ENCODE assay signal across 13 cellular contexts in genomic region chr6:113019176-113019575, GRCh38.
DNase-seq lines count a peak whose midpoint lies in the region; FAIRE-seq and TF ChIP-seq lines count a peak whose summit lies in the region.
"Had no signal": no experiment of that assay in that cellular context is flagged by ENCODE, and none has a peak within 500 bp of the region (broad histone marks: within the 10 kb centered on the region; RNA-seq: fewer than 3 reads in every experiment).

No MANE protein-coding gene starts in this region.

- no TSS peak for BruUV-seq in MCF 10A (replicated peaks; lab: Mats Ljungman, UMichigan)

- H4K8ac ChIP-seq in mesenchymal stem cell (ENCODE audit: low read length) = peak overlapping the region; percentile 73

- H3K9me3 ChIP-seq in mesenchymal stem cell (ENCODE audit: control insufficient read depth, low read length) = no peaks in the 10 kb centered on the region
- H3K9me3 ChIP-seq in smooth muscle cell (replicated peaks; ENCODE audit: low read depth) = no peaks in the 10 kb centered on the region

- peak overlapping the region; percentile 64 to 89 for H3K4ac ChIP-seq in mesenchymal stem cell (ENCODE audit: low read depth in 1 of 2, low read length in 2 of 2)

- DNase-seq in H54 (ENCODE audit: insufficient read length, low spot score) = no peak
- no peak for DNase-seq in MCF 10A (ENCODE audit: unreplicated experiment)
- DNase-seq in mesenchymal stem cell = no peak
- no peak for DNase-seq in smooth muscle cell (lab: John Stamatoyannopoulos, UW; ENCODE audit: unreplicated experiment)
- DNase-seq in activated naive CD4-positive, alpha-beta T cell treated with anti-CD3 and anti-CD28 coated beads for 36 hours = no peak
- DNase-seq in progenitor cell of endocrine pancreas (ENCODE audit: low spot score, unreplicated experiment) = no peak
- DNase-seq in NCI-H526 treated with DMSO at 0.1 percent for 48 hours (lab: John Stamatoyannopoulos, UW) = no peak
- DNase-seq in stimulated activated CD4-positive, alpha-beta T cell treated with anti-CD3 and anti-CD28 coated beads, Interleukin-2, amount 100 ng/mL, for 48 hours = no peak
- DNase-seq: activated CD8-positive, alpha-beta memory T cell treated with anti-CD3 and anti-CD28 coated beads, Interleukin-2, amount 10 ng/mL, durations not matched to agents 7 days and 5 days; activated naive CD4-positive, alpha-beta T cell treated with Interleukin-2 at 50 U/mL for 16 hours; Calu3; MV-4-11; NCI-H2227 treated with DMSO at 0.1 percent for 48 hours had no signal

- H3K4me3 ChIP-seq in mesenchymal stem cell (ENCODE audit: insufficient read depth in 1 of 2, low read depth in 1 of 2, low read length in 2 of 2) = peak overlapping the region in 1 of 2 experiments; percentile 5
- H3K4me3 ChIP-seq in smooth muscle cell = no peak overlapping the region

- H3K9ac ChIP-seq in mesenchymal stem cell (ENCODE audit: low read length) (peak overlapping the region; percentile 28), smooth muscle cell (ENCODE audit: low read depth) (peak overlapping the region; percentile 26)

- H3K27ac Mint-ChIP-seq in MCF 10A (ENCODE audit: low read depth, unreplicated experiment) (peak overlapping the region; percentile 43), progenitor cell of endocrine pancreas (no peak overlapping the region)
- no peak overlapping the region for H3K27ac Mint-ChIP-seq in activated naive CD4-positive, alpha-beta T cell treated with anti-CD3 and anti-CD28 coated beads for 36 hours
- H3K27ac Mint-ChIP-seq: activated CD8-positive, alpha-beta memory T cell treated with anti-CD3 and anti-CD28 coated beads, Interleukin-2, amount 10 ng/mL, durations not matched to agents 7 days and 5 days had no signal

- FAIRE-seq in H54 (lab: Jason Lieb, UNC) = peak; percentile 6

- H3K36me3 ChIP-seq in mesenchymal stem cell (ENCODE audit: control insufficient read depth in 1 of 2, insufficient read depth in 2 of 2, low read depth in 1 of 2, low read length in 2 of 2) = no peaks in the 10 kb centered on the region
- no peaks in the 10 kb centered on the region for H3K36me3 ChIP-seq in smooth muscle cell (ENCODE audit: low read depth)

- no peaks in the 10 kb centered on the region for H4K20me1 ChIP-seq in smooth muscle cell (ENCODE audit: low read depth)

- H3K27me3 ChIP-seq in mesenchymal stem cell (ENCODE audit: control insufficient read depth in 1 of 2, insufficient read depth in 1 of 2, low read length in 2 of 2) (no peaks in the 10 kb centered on the region), smooth muscle cell (ENCODE audit: low read depth) (no peaks in the 10 kb centered on the region)

- peak overlapping the region; percentile 86 to 94 for H2BK12ac ChIP-seq in mesenchymal stem cell (ENCODE audit: low read length in 2 of 2)

- no peak overlapping the region for H2BK120ac ChIP-seq in mesenchymal stem cell (ENCODE audit: low read depth, low read length)

- H3K27me3 Mint-ChIP-seq in MCF 10A (ENCODE audit: insufficient read depth, unreplicated experiment) (no peaks in the 10 kb centered on the region), progenitor cell of endocrine pancreas (no peaks in the 10 kb centered on the region)
- no peaks in the 10 kb centered on the region for H3K27me3 Mint-ChIP-seq in activated naive CD4-positive, alpha-beta T cell treated with anti-CD3 and anti-CD28 coated beads for 36 hours (ENCODE audit: low read depth)
- H3K27me3 Mint-ChIP-seq: activated CD8-positive, alpha-beta memory T cell treated with anti-CD3 and anti-CD28 coated beads, Interleukin-2, amount 10 ng/mL, durations not matched to agents 7 days and 5 days had no signal

- WGBS in mesenchymal stem cell = 71% methylated on average over 1 of the region's 3 CpGs
- WGBS in smooth muscle cell (ENCODE audit: low lambda C conversion rate) = 62% methylated on average over 3 of the region's 3 CpGs

- peak overlapping the region; percentile 37 for H3K27ac ChIP-seq in mesenchymal stem cell (ENCODE audit: low read length, poor library complexity, severe bottlenecking)
- H3K27ac ChIP-seq in smooth muscle cell (ENCODE audit: low read depth) = peak overlapping the region; percentile 81

- H3K23ac ChIP-seq in mesenchymal stem cell (ENCODE audit: low read length in 2 of 2) = no peak overlapping the region

- no peak overlapping the region for H3K4me2 ChIP-seq in mesenchymal stem cell (ENCODE audit: low read length, poor library complexity, severe bottlenecking)
- H3K4me2 ChIP-seq in smooth muscle cell = peak overlapping the region; percentile 54

- H3K14ac ChIP-seq in mesenchymal stem cell (ENCODE audit: low read length in 2 of 2) = peak overlapping the region in 1 of 2 experiments; percentile 84

- no peak overlapping the region for H3K4me3 Mint-ChIP-seq in MCF 10A (ENCODE audit: unreplicated experiment)
- H3K4me3 Mint-ChIP-seq in activated naive CD4-positive, alpha-beta T cell treated with anti-CD3 and anti-CD28 coated beads for 36 hours = no peak overlapping the region
- H3K4me3 Mint-ChIP-seq in progenitor cell of endocrine pancreas (ENCODE audit: low read depth) = no peak overlapping the region
- H3K4me3 Mint-ChIP-seq: activated CD8-positive, alpha-beta memory T cell treated with anti-CD3 and anti-CD28 coated beads, Interleukin-2, amount 10 ng/mL, durations not matched to agents 7 days and 5 days had no signal

- H3K9me3 Mint-ChIP-seq in MCF 10A (ENCODE audit: unreplicated experiment) = no peaks in the 10 kb centered on the region
- no peaks in the 10 kb centered on the region for H3K9me3 Mint-ChIP-seq in activated naive CD4-positive, alpha-beta T cell treated with anti-CD3 and anti-CD28 coated beads for 36 hours
- peaks cover 3% of the 10 kb centered on the region for H3K9me3 Mint-ChIP-seq in progenitor cell of endocrine pancreas (ENCODE audit: low read depth)

- no peaks in the 10 kb centered on the region for H3K79me2 ChIP-seq in smooth muscle cell (ENCODE audit: low read depth)

- CTCF ChIA-PET in MCF 10A (lab: Yijun Ruan, JAX) = no interaction called here
- CTCF ChIA-PET in activated naive CD4-positive, alpha-beta T cell treated with anti-CD3 and anti-CD28 coated beads for 36 hours (lab: Charles Lee) = no interaction called here

- H3K4me1 Mint-ChIP-seq in MCF 10A (ENCODE audit: insufficient read depth, unreplicated experiment) (peaks cover 11% of the 10 kb centered on the region), progenitor cell of endocrine pancreas (ENCODE audit: low read depth) (no peaks in the 10 kb centered on the region)
- no peaks in the 10 kb centered on the region for H3K4me1 Mint-ChIP-seq in activated naive CD4-positive, alpha-beta T cell treated with anti-CD3 and anti-CD28 coated beads for 36 hours (ENCODE audit: low read depth)
- H3K4me1 Mint-ChIP-seq: activated CD8-positive, alpha-beta memory T cell treated with anti-CD3 and anti-CD28 coated beads, Interleukin-2, amount 10 ng/mL, durations not matched to agents 7 days and 5 days had no signal

- peak overlapping the region; percentile 93 to 99 for H3K18ac ChIP-seq in mesenchymal stem cell (ENCODE audit: low read depth in 1 of 2, low read length in 2 of 2)

- no peak for TF ChIP-seq POLR2A in H54 (IDR thresholded peaks at IDR 0.05; ENCODE audit: low read depth, low read length)

- intact Hi-C loops in MCF 10A (cut with micrococcal nuclease) = no loop called here
- intact Hi-C loops in activated naive CD4-positive, alpha-beta T cell treated with anti-CD3 and anti-CD28 coated beads for 36 hours (cut with micrococcal nuclease) = no loop called here

- H4K91ac ChIP-seq in mesenchymal stem cell (ENCODE audit: low read length) = peak overlapping the region; percentile 91

- no peaks in the 10 kb centered on the region for H3K79me1 ChIP-seq in mesenchymal stem cell (replicated peaks; ENCODE audit: low read length, poor library complexity, severe bottlenecking)

- peak overlapping the region; percentile 48 for H2AK5ac ChIP-seq in mesenchymal stem cell (ENCODE audit: low read length, severe bottlenecking)

- H3K36me3 Mint-ChIP-seq in MCF 10A (ENCODE audit: insufficient read depth, unreplicated experiment) (no peaks in the 10 kb centered on the region), progenitor cell of endocrine pancreas (ENCODE audit: insufficient read depth) (no peaks in the 10 kb centered on the region)
- no peaks in the 10 kb centered on the region for H3K36me3 Mint-ChIP-seq in activated naive CD4-positive, alpha-beta T cell treated with anti-CD3 and anti-CD28 coated beads for 36 hours (ENCODE audit: low read depth)
- H3K36me3 Mint-ChIP-seq: activated CD8-positive, alpha-beta memory T cell treated with anti-CD3 and anti-CD28 coated beads, Interleukin-2, amount 10 ng/mL, durations not matched to agents 7 days and 5 days had no signal

- H2BK5ac ChIP-seq in mesenchymal stem cell (ENCODE audit: low read depth, low read length, poor library complexity, severe bottlenecking) = no peak overlapping the region

- H3K4me1 ChIP-seq in mesenchymal stem cell (ENCODE audit: control insufficient read depth, insufficient read depth, low read depth, low read length) (no peaks in the 10 kb centered on the region), smooth muscle cell (ENCODE audit: low read depth) (peaks cover 20% of the 10 kb centered on the region)

- TF ChIP-seq CTCF in MCF 10A (IDR thresholded peaks at IDR 0.05; ENCODE audit: unreplicated experiment) = no peak
- no peak for TF ChIP-seq CTCF in smooth muscle cell (IDR thresholded peaks at IDR 0.05; ENCODE audit: borderline replicate concordance, insufficient read depth, poor library complexity, severe bottlenecking)
- TF ChIP-seq CTCF in progenitor cell of endocrine pancreas (IDR thresholded peaks at IDR 0.05; ENCODE audit: unreplicated experiment) = no peak

- peak overlapping the region; percentile 54 for H2BK15ac ChIP-seq in mesenchymal stem cell (ENCODE audit: low read depth, poor library complexity, severe bottlenecking)

- H2AFZ ChIP-seq in mesenchymal stem cell (ENCODE audit: low read depth, low read length) (peak overlapping the region; percentile 71), smooth muscle cell (ENCODE audit: low read depth) (peak overlapping the region; percentile 79)

- no peaks in the 10 kb centered on the region for H3F3A ChIP-seq in smooth muscle cell (ENCODE audit: low read depth)

- POLR2A ChIA-PET in MCF 10A (lab: Yijun Ruan, JAX) = no interaction called here
